In the genomic region with DNA sequence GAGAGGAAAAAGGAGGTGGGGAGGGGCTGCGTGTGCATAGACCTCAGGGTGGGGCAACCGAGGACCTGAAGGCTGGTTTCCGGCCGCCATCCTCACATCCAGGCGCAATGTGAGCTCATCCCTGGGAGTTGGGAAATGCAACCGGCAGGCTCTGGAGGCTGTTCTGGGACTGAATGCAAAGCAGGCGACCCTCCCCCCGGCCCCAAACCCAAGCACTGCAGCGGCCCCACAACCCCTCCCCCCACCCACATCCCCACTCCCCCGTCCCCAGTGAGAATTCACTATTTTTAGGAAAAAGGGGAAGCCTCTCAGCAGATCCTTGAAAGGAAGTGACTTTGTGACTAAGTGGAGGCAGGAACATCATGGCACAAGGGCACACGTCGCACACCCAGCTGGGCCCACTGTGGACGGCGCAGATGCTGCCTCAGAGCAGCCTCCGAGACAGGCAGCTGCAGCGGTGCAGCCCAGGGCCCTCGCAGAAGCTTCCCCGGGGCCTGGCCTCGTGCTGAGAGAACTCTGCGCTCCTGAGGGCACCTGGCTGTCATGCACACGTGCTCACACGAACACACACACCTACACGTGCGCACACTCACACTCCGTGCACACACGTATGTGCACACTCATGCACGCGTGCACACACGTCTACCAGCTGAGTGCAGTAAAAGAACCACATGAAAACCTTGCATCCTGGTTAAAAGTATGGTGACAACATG, we compare ENCODE assay signal across 25 cellular contexts. TPM values are rescaled to one million over a fixed set of nuclear protein-coding genes. Genes with fewer than 3 reads are reported as not detected.
DNase-seq lines count a peak whose midpoint lies in the region; ATAC-seq, FAIRE-seq and TF ChIP-seq lines count a peak whose summit lies in the region.
"Had no signal": no experiment of that assay in that cellular context is flagged by ENCODE, and none has a peak within 500 bp of the region (broad histone marks: within the 10 kb centered on the region; RNA-seq: fewer than 3 reads in every experiment).

No MANE protein-coding gene starts in this region.

- H3K9me3 Mint-ChIP-seq in CD14-positive monocyte (peaks cover 0 to 9% (median 0%) of the 10 kb centered on the region in 7 donors), neural progenitor cell (peaks cover 4% of the 10 kb centered on the region)
- H3K9me3 Mint-ChIP-seq in activated CD4-positive, alpha-beta T cell treated with anti-CD3 and anti-CD28 coated beads for 36 hours (ENCODE audit: low read depth), result no peaks in the 10 kb centered on the region
- H3K9me3 Mint-ChIP-seq: activated CD4-positive, alpha-beta memory T cell treated with anti-CD3 and anti-CD28 coated beads for 36 hours; activated naive CD8-positive, alpha-beta T cell treated with anti-CD3 and anti-CD28 coated beads, Interleukin-2, amount 50 U/mL, for 24 hours had no signal

- no peaks in the 10 kb centered on the region for H4K20me1 ChIP-seq in neural progenitor cell (ENCODE audit: low read depth)

- no peak overlapping the region for H2AFZ ChIP-seq in neural progenitor cell (replicated peaks)

- FAIRE-seq in HTR-8/SVneo (lab: Jason Lieb, UNC), result peak; percentile 48
- FAIRE-seq: colon, kidney, small intestine had no signal

- POLR2A ChIA-PET in activated CD4-positive, alpha-beta T cell treated with anti-CD3 and anti-CD28 coated beads for 36 hours (lab: Charles Lee), result no interaction called here

- peak; percentile 14 for DNase-seq in CD14-positive monocyte (ENCODE audit: low spot score)
- no peak for DNase-seq in HTR-8/SVneo (ENCODE audit: insufficient read length, low spot score)
- peak; percentile 38 for DNase-seq in ecto neural progenitor cell (ENCODE audit: low spot score)
- DNase-seq in neural progenitor cell (ENCODE audit: low spot score), result peak; percentile 1
- no peak for DNase-seq in G401 (ENCODE audit: low spot score)
- no peak for DNase-seq in activated CD4-positive, alpha-beta T cell treated with anti-CD3 and anti-CD28 coated beads for 36 hours
- DNase-seq in stimulated activated CD4-positive, alpha-beta T cell treated with anti-CD3 and anti-CD28 coated beads, Interleukin-15, amount 100 ng/mL, for 24 hours, result no peak
- DNase-seq: activated CD4-positive, alpha-beta memory T cell treated with anti-CD3 and anti-CD28 coated beads for 36 hours; activated naive CD8-positive, alpha-beta T cell treated with anti-CD3 and anti-CD28 coated beads, Interleukin-2, amount 50 U/mL, for 24 hours; NCI-H1436; NCI-H2107; NCI-H446 treated with DMSO at 0.1 percent for 48 hours; PC-3; SHP77; small intestine; T1000; upper lobe of right lung had no signal

- peaks cover 18% of the 10 kb centered on the region for H3K4me1 ChIP-seq in neural progenitor cell
- H3K4me1 ChIP-seq: upper lobe of right lung had no signal

- H3K9me3 ChIP-seq in neural progenitor cell (ENCODE audit: low read depth), result no peaks in the 10 kb centered on the region
- H3K9me3 ChIP-seq: upper lobe of right lung had no signal

- no peak overlapping the region for H3K4me2 ChIP-seq in neural progenitor cell

- H3K9ac ChIP-seq in neural progenitor cell, result no peak overlapping the region

- no peak overlapping the region for H3K4me3 Mint-ChIP-seq in CD14-positive monocyte
- H3K4me3 Mint-ChIP-seq in neural progenitor cell, result no peak overlapping the region
- no peak overlapping the region for H3K4me3 Mint-ChIP-seq in activated CD4-positive, alpha-beta T cell treated with anti-CD3 and anti-CD28 coated beads for 36 hours
- H3K4me3 Mint-ChIP-seq: activated CD4-positive, alpha-beta memory T cell treated with anti-CD3 and anti-CD28 coated beads for 36 hours; activated naive CD8-positive, alpha-beta T cell treated with anti-CD3 and anti-CD28 coated beads, Interleukin-2, amount 50 U/mL, for 24 hours had no signal

- TF ChIP-seq CTCF in CD14-positive monocyte (IDR thresholded peaks at IDR 0.05) (no peak), neural progenitor cell (IDR thresholded peaks at IDR 0.05) (no peak)

- CTCF ChIA-PET in activated CD4-positive, alpha-beta T cell treated with anti-CD3 and anti-CD28 coated beads for 36 hours (lab: Charles Lee), result no interaction called here

- H3K36me3 ChIP-seq in neural progenitor cell, result no peaks in the 10 kb centered on the region
- H3K36me3 ChIP-seq: upper lobe of right lung had no signal

- no peak overlapping the region for H3K4me3 ChIP-seq in neural progenitor cell
- H3K4me3 ChIP-seq: lung, upper lobe of right lung had no signal

- in situ Hi-C loops in G401 (cut with HindIII; ENCODE audit: low sequenced_read_pairs), result no loop called here

- no peaks in the 10 kb centered on the region for H3K79me2 ChIP-seq in neural progenitor cell (ENCODE audit: low read depth)

- no peak for ATAC-seq in activated CD4-positive, alpha-beta T cell treated with anti-CD3 and anti-CD28 coated beads for 36 hours
- ATAC-seq: activated naive CD8-positive, alpha-beta T cell treated with anti-CD3 and anti-CD28 coated beads, Interleukin-2, amount 50 U/mL, for 24 hours; PC-3; upper lobe of right lung had no signal

- no peaks in the 10 kb centered on the region for H3K27me3 ChIP-seq in neural progenitor cell
- H3K27me3 ChIP-seq: upper lobe of right lung had no signal

- H3K27ac Mint-ChIP-seq in CD14-positive monocyte, result no peak overlapping the region
- no peak overlapping the region for H3K27ac Mint-ChIP-seq in neural progenitor cell
- H3K27ac Mint-ChIP-seq in activated CD4-positive, alpha-beta T cell treated with anti-CD3 and anti-CD28 coated beads for 36 hours, result no peak overlapping the region
- H3K27ac Mint-ChIP-seq: activated CD4-positive, alpha-beta memory T cell treated with anti-CD3 and anti-CD28 coated beads for 36 hours; activated naive CD8-positive, alpha-beta T cell treated with anti-CD3 and anti-CD28 coated beads, Interleukin-2, amount 50 U/mL, for 24 hours had no signal

- H3F3A ChIP-seq in neural progenitor cell (ENCODE audit: low read depth), result peaks cover 8% of the 10 kb centered on the region

- H3K4me1 Mint-ChIP-seq in CD14-positive monocyte (peaks cover 3% of the 10 kb centered on the region), neural progenitor cell (peaks cover 8% of the 10 kb centered on the region)
- H3K4me1 Mint-ChIP-seq in activated CD4-positive, alpha-beta T cell treated with anti-CD3 and anti-CD28 coated beads for 36 hours, result no peaks in the 10 kb centered on the region
- H3K4me1 Mint-ChIP-seq: activated naive CD8-positive, alpha-beta T cell treated with anti-CD3 and anti-CD28 coated beads, Interleukin-2, amount 50 U/mL, for 24 hours had no signal

- intact Hi-C loops in CD14-positive monocyte (cut with micrococcal nuclease), result no loop called here
- intact Hi-C loops in activated CD4-positive, alpha-beta T cell treated with anti-CD3 and anti-CD28 coated beads for 36 hours (cut with DNase I, micrococcal nuclease), result no loop called here

- peaks cover 2 to 4% (median 3%) of the 10 kb centered on the region in 3 donors for H3K27me3 Mint-ChIP-seq in CD14-positive monocyte (ENCODE audit: low read depth in 3 of 3)
- peaks cover 8% of the 10 kb centered on the region for H3K27me3 Mint-ChIP-seq in neural progenitor cell (ENCODE audit: insufficient read depth, low read depth)
- H3K27me3 Mint-ChIP-seq in activated CD4-positive, alpha-beta T cell treated with anti-CD3 and anti-CD28 coated beads for 36 hours, result peaks cover 3% of the 10 kb centered on the region

- H3K36me3 Mint-ChIP-seq in CD14-positive monocyte (no peaks in the 10 kb centered on the region), neural progenitor cell (no peaks in the 10 kb centered on the region)
- no peaks in the 10 kb centered on the region for H3K36me3 Mint-ChIP-seq in activated CD4-positive, alpha-beta T cell treated with anti-CD3 and anti-CD28 coated beads for 36 hours (ENCODE audit: low read depth)
- H3K36me3 Mint-ChIP-seq: activated CD4-positive, alpha-beta memory T cell treated with anti-CD3 and anti-CD28 coated beads for 36 hours; brain had no signal

- H3K27ac ChIP-seq in neural progenitor cell, result no peak overlapping the region
- H3K27ac ChIP-seq: C4-2B, upper lobe of right lung had no signal

RNA-seq across cellular contexts. Expression of gene PDE6B, which starts 1.3 kb away (rescaled TPM):
- polyA plus RNA-seq in CD14-positive monocyte, result 1 to 10 TPM; 3.7 to 6.3 TPM
- total RNA-seq in neural progenitor cell (ENCODE audit: low replicate concordance), result 4.3 and 19.5 TPM in 2 replicates
- total RNA-seq in G401 (2014; rRNA removed; shearing (Covaris generic)), result 1.0 TPM in 1 of 2 replicates, not detected in the other
- total RNA-seq in activated CD4-positive, alpha-beta T cell treated with anti-CD3 and anti-CD28 coated beads for 36 hours, result 10 to 100 TPM; 16.2 to 17.2 TPM
- total RNA-seq: MCF 10A, PC-3 had no signal

RNA-seq across cellular contexts. Expression of gene TMEM271, which starts 48.0 kb away (rescaled TPM):
- not detected for polyA plus RNA-seq in CD14-positive monocyte
- total RNA-seq in neural progenitor cell (ENCODE audit: low replicate concordance), result not detected in 2 replicates
- total RNA-seq in G401 (2014; rRNA removed; shearing (Covaris generic)), result 5.4 and 17.9 TPM in 2 replicates
- not detected for total RNA-seq in activated CD4-positive, alpha-beta T cell treated with anti-CD3 and anti-CD28 coated beads for 36 hours
- total RNA-seq: activated CD4-positive, alpha-beta memory T cell treated with anti-CD3 and anti-CD28 coated beads for 36 hours; kidney; lung; MCF 10A; PC-3; pulmonary artery endothelial cell; subcutaneous adipose tissue; upper lobe of right lung had no signal
- polyA plus RNA-seq: lung had no signal

RNA-seq across cellular contexts. Expression of gene ATP5ME, which starts 50.0 kb away (rescaled TPM):
- 100 to 1,000 TPM; 367 to 397 TPM for polyA plus RNA-seq in CD14-positive monocyte
- 95.1 and 114 TPM in 2 replicates for total RNA-seq in neural progenitor cell (ENCODE audit: low replicate concordance)
- 245 and 376 TPM in 2 replicates for total RNA-seq in G401 (2014; rRNA removed; shearing (Covaris generic))
- total RNA-seq in activated CD4-positive, alpha-beta T cell treated with anti-CD3 and anti-CD28 coated beads for 36 hours, result 100 to 1,000 TPM; 147 to 210 TPM

RNA-seq across cellular contexts. Expression of gene MYL5, which starts 50.3 kb away (rescaled TPM):
- 1 to 10 TPM; 4.2 to 7.2 TPM for polyA plus RNA-seq in CD14-positive monocyte
- total RNA-seq in neural progenitor cell (ENCODE audit: low replicate concordance), result 0.21 and 10.0 TPM in 2 replicates
- total RNA-seq in G401 (2014; rRNA removed; shearing (Covaris generic)), result 4.5 and 7.4 TPM in 2 replicates
- 10 to 100 TPM; 13.7 to 16.4 TPM for total RNA-seq in activated CD4-positive, alpha-beta T cell treated with anti-CD3 and anti-CD28 coated beads for 36 hours

Comparison
In these comparisons a context has a peak if more than half of its experiments do, and no peak if none do; other contexts are left out.
1. DNase-seq: peak in CD14-positive monocyte (single experiment), ecto neural progenitor cell (single experiment) and neural progenitor cell (single experiment); none in HTR-8/SVneo (single experiment), G401 (single experiment), activated CD4-positive, alpha-beta T cell treated with anti-CD3 and anti-CD28 coated beads for 36 hours (single experiment) and stimulated activated CD4-positive, alpha-beta T cell treated with anti-CD3 and anti-CD28 coated beads, Interleukin-15, amount 100 ng/mL, for 24 hours (single experiment).